In the genomic region with DNA sequence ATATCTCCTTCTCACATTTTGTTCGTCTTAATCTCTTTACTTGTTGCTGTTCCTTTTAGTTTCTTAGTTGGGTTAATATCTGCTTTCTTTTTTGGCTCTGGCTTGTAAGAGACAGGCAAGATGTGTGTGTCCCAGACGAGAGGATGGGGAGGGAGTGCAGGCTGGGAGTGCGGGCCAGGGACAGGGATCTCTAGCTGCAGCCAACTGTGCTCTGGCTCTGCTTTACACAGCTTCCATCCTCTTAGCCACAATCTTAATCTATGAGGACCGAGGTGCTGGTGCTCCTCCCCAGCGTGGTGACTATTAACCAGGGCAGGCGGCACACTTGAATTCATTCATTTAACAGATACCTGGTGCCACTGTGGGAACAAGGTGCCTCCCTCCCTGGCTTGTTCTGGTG, we compare ENCODE assay signal across 30 cellular contexts.
DNase-seq lines count a peak whose midpoint lies in the region; ATAC-seq and TF ChIP-seq lines count a peak whose summit lies in the region.
"Had no signal": no experiment of that assay in that cellular context is flagged by ENCODE, and none has a peak within 500 bp of the region (broad histone marks: within the 10 kb centered on the region; RNA-seq: fewer than 3 reads in every experiment).

No MANE protein-coding gene starts in this region.

- H3K36me3 ChIP-seq in adipocyte (ENCODE audit: control insufficient read depth, insufficient read depth, low read length, severe bottlenecking): no peaks in the 10 kb centered on the region
- no peaks in the 10 kb centered on the region for H3K36me3 ChIP-seq in sigmoid colon
- H3K36me3 ChIP-seq in mammary epithelial cell (ENCODE audit: insufficient read depth, low read length): no peaks in the 10 kb centered on the region
- H3K36me3 ChIP-seq: BE2C, suprapubic skin had no signal

- ATAC-seq in right cardiac atrium (peak; percentile 84 to 91), HG03139 (IDR thresholded peaks at IDR 0.05; ENCODE audit: unreplicated experiment) (no peak)
- ATAC-seq: activated naive CD4-positive, alpha-beta T cell treated with anti-CD3 and anti-CD28 coated beads, Interleukin-2, amount 50 U/mL, for 72 hours; esophagus mucosa; GM12878; HepG2; natural killer cell treated with Interleukin-12 subunit alpha and Interleukin-12 subunit beta and Interleukin-15 and Interleukin-18, amount 100 ng/mL, for 72 hours; Panc1 had no signal

- H3K4me3 ChIP-seq in adipocyte (ENCODE audit: low read length) (no peak overlapping the region), right cardiac atrium (ENCODE audit: low read length) (no peak overlapping the region), sigmoid colon (no peak overlapping the region), mammary epithelial cell (replicated peaks in 1 of 3; ENCODE audit: insufficient read depth in 1 of 3, low read depth in 2 of 3, low read length in 3 of 3) (no peak overlapping the region)
- H3K4me3 ChIP-seq: GM12878, smooth muscle cell, suprapubic skin had no signal

- in situ Hi-C loops in mammary epithelial cell (cut with MboI; ENCODE audit: low sequenced_read_pairs in 2 of 2): loop anchor here (5.0 to 10.0 kb wide), 3 partner anchors 138 to 302 kb away; no protein-coding TSS in a partner anchor

- peak; percentile 24 for DNase-seq in GM03348 (ENCODE audit: low spot score)
- no peak for DNase-seq in adipocyte (ENCODE audit: low read depth)
- peak; percentile 41 to 83 (median 74) for DNase-seq in right cardiac atrium
- DNase-seq in sigmoid colon: peak; percentile 87
- DNase-seq in NCI-H2227 (lab: John Stamatoyannopoulos, UW; ENCODE audit: unreplicated experiment): no peak
- DNase-seq in mammary epithelial cell: no peak
- DNase-seq in NCI-H1417 treated with DMSO at 0.1 percent for 48 hours (lab: John Stamatoyannopoulos, UW): no peak
- DNase-seq: activated CD4-positive, alpha-beta T cell treated with anti-CD3 and anti-CD28 coated beads for 48 hours; activated effector memory CD4-positive, alpha-beta T cell treated with Interleukin-2 at 50 U/mL for 16 hours; BE2C; CD8-positive, alpha-beta memory T cell; cortex of kidney; islet precursor cell; Karpas-422; midbrain; NCI-H1417; NCI-H2029 treated with DMSO at 0.1 percent for 48 hours; NCI-H2227 treated with DMSO at 0.1 percent for 48 hours; NCI-H69; SIG-M5; stimulated activated naive CD4-positive, alpha-beta T cell had no signal

- TF ChIP-seq POLR2A in sigmoid colon (IDR thresholded peaks at IDR 0.05): no peak

- WGBS in right cardiac atrium: 43% methylated on average over 6 of the region's 6 CpGs
- 52 to 63% methylated on average over 6 of the region's 6 CpGs for WGBS in sigmoid colon, 2 donors
- WGBS in mammary epithelial cell (ENCODE audit: low coverage, missing lambda C conversion rate): 59% methylated on average over 6 of the region's 6 CpGs

- H2AFZ ChIP-seq in mammary epithelial cell (ENCODE audit: low read depth, low read length): no peak overlapping the region

- H3K9ac ChIP-seq in adipocyte (ENCODE audit: low read length) (peak overlapping the region; percentile 5), mammary epithelial cell (ENCODE audit: insufficient read depth, low read length) (no peak overlapping the region)

- CTCF ChIA-PET in mammary epithelial cell (lab: Charles Lee; ENCODE audit: low non-redundant PET): no interaction called here

- H3K4me2 ChIP-seq in mammary epithelial cell (ENCODE audit: insufficient read depth, low read depth, low read length): no peak overlapping the region
- H3K4me2 ChIP-seq: smooth muscle cell had no signal

- H3K27ac ChIP-seq in right cardiac atrium (ENCODE audit: low read length) (no peak overlapping the region), sigmoid colon (peak overlapping the region; percentile 46 to 84 (median 74)), mammary epithelial cell (ENCODE audit: insufficient read depth, low read depth, low read length) (no peak overlapping the region)

- H3K4me1 ChIP-seq in adipocyte (ENCODE audit: control insufficient read depth, insufficient read depth, low read length) (peaks cover 12% of the 10 kb centered on the region), right cardiac atrium (ENCODE audit: control insufficient read depth, insufficient read depth, low read length) (no peaks in the 10 kb centered on the region), sigmoid colon (peaks cover 0 to 32% (median 25%) of the 10 kb centered on the region in 4 donors), mammary epithelial cell (ENCODE audit: insufficient read depth, low read length) (no peaks in the 10 kb centered on the region)
- H3K4me1 ChIP-seq: BE2C had no signal

- TF ChIP-seq CTCF in sigmoid colon (IDR thresholded peaks at IDR 0.05) (no peak), mammary epithelial cell (conservative IDR thresholded peaks at IDR 0.05 in 1 of 2, IDR thresholded peaks at IDR 0.05 in 1 of 2; ENCODE audit: extremely low read depth in 1 of 2, insufficient read depth in 1 of 2, low read depth in 1 of 2, low read length in 2 of 2) (no peak)

- intact Hi-C loops in right cardiac atrium (cut with DNase I): no loop called here
- intact Hi-C loops in sigmoid colon (cut with DNase I): loop anchor here (5.0 kb wide), 2 partner anchors 64 to 234 kb away; partner anchors contain the start of gene CDK8
- intact Hi-C loops in mammary epithelial cell (cut with micrococcal nuclease): no loop called here

- H3K9me3 ChIP-seq in adipocyte (ENCODE audit: control insufficient read depth, low read length): no peaks in the 10 kb centered on the region
- H3K9me3 ChIP-seq in right cardiac atrium (ENCODE audit: control insufficient read depth, low read length): no peaks in the 10 kb centered on the region
- H3K9me3 ChIP-seq in sigmoid colon: no peaks in the 10 kb centered on the region
- H3K9me3 ChIP-seq in mammary epithelial cell (replicated peaks; ENCODE audit: insufficient read depth, low read length): no peaks in the 10 kb centered on the region
- H3K9me3 ChIP-seq: BE2C, suprapubic skin had no signal

- no TSS peak for BruUV-seq in mammary epithelial cell (replicated peaks; lab: Mats Ljungman, UMichigan)

- peaks cover 3% of the 10 kb centered on the region for H3K27me3 ChIP-seq in adipocyte (replicated peaks; ENCODE audit: control insufficient read depth, insufficient read depth, low read length)
- no peaks in the 10 kb centered on the region for H3K27me3 ChIP-seq in right cardiac atrium (ENCODE audit: control insufficient read depth, insufficient read depth)
- no peaks in the 10 kb centered on the region for H3K27me3 ChIP-seq in sigmoid colon
- no peaks in the 10 kb centered on the region for H3K27me3 ChIP-seq in mammary epithelial cell (ENCODE audit: insufficient read depth, low read length)
- H3K27me3 ChIP-seq: BE2C, suprapubic skin had no signal

- no peaks in the 10 kb centered on the region for H3K79me2 ChIP-seq in mammary epithelial cell (ENCODE audit: insufficient read depth, low read length)

- no peaks in the 10 kb centered on the region for H4K20me1 ChIP-seq in mammary epithelial cell (ENCODE audit: insufficient read depth, low read length)

- dilution Hi-C loops in mammary epithelial cell (cut with HindIII; ENCODE audit: low sequenced_read_pairs): loop anchor here (25.0 kb wide), 1 partner anchor 299 kb away; no protein-coding TSS in a partner anchor

- no peak for TF ChIP-seq EP300 in sigmoid colon (IDR thresholded peaks at IDR 0.05)

Comparison
In these comparisons a context has a peak if more than half of its experiments do, and no peak if none do; other contexts are left out.
1. DNase-seq: peak in GM03348 (single experiment), right cardiac atrium (3 of 3) and sigmoid colon (single experiment); none in adipocyte (single experiment), NCI-H2227 (single experiment), mammary epithelial cell (single experiment) and NCI-H1417 treated with DMSO at 0.1 percent for 48 hours (single experiment).
2. H3K27ac ChIP-seq: peak in sigmoid colon (4 of 4); none in right cardiac atrium (single experiment) and mammary epithelial cell (single experiment).